29 cellular contexts compared by ENCODE assay signal in genomic region chr6:168536665-168537249, GRCh38.
A peak's percentile ranks its signal among the peaks of the same experiment; 100 is the strongest.
DNase-seq lines count a peak whose midpoint lies in the region; ATAC-seq and TF ChIP-seq lines count a peak whose summit lies in the region.
"Had no signal": no experiment of that assay in that cellular context is flagged by ENCODE, and none has a peak within 500 bp of the region (broad histone marks: within the 10 kb centered on the region; RNA-seq: fewer than 3 reads in every experiment).

No MANE protein-coding gene starts in this region.

- H3K4me2 ChIP-seq in neural progenitor cell, result peak overlapping the region; percentile 28
- H3K4me2 ChIP-seq in smooth muscle cell, result no peak overlapping the region
- H3K4me2 ChIP-seq: BLaER1 treated with 17β-estradiol and CSF1 and Interleukin-3, amounts not matched to agents 10 nM and 100 nM had no signal

- H3K79me2 ChIP-seq in neural progenitor cell (ENCODE audit: low read depth), result no peaks in the 10 kb centered on the region
- no peaks in the 10 kb centered on the region for H3K79me2 ChIP-seq in smooth muscle cell (ENCODE audit: low read depth)

- H3K36me3 ChIP-seq in Panc1 (ENCODE audit: control insufficient read depth, insufficient read depth, low read length), result no peaks in the 10 kb centered on the region
- H3K36me3 ChIP-seq in esophagus (ENCODE audit: control insufficient read depth in 2 of 2, insufficient read depth in 2 of 2, low read length in 1 of 2), result no peaks in the 10 kb centered on the region
- no peaks in the 10 kb centered on the region for H3K36me3 ChIP-seq in neural progenitor cell
- no peaks in the 10 kb centered on the region for H3K36me3 ChIP-seq in suprapubic skin
- no peaks in the 10 kb centered on the region for H3K36me3 ChIP-seq in effector memory CD4-positive, alpha-beta T cell (ENCODE audit: control insufficient read depth, insufficient read depth, low read length)
- H3K36me3 ChIP-seq in smooth muscle cell (ENCODE audit: low read depth), result no peaks in the 10 kb centered on the region
- H3K36me3 ChIP-seq: BLaER1 treated with 17β-estradiol and CSF1 and Interleukin-3, amounts not matched to agents 10 nM and 100 nM; MG63; upper lobe of right lung had no signal

- H3K27me3 Mint-ChIP-seq in neural progenitor cell (ENCODE audit: insufficient read depth, low read depth), result peaks cover 10% of the 10 kb centered on the region
- H3K27me3 Mint-ChIP-seq: activated CD4-positive, alpha-beta T cell treated with anti-CD3 and anti-CD28 coated beads, Interleukin-2, amount 10 ng/mL, durations not matched to agents 24 days and 14 days had no signal

- no peaks in the 10 kb centered on the region for H4K20me1 ChIP-seq in neural progenitor cell (ENCODE audit: low read depth)
- no peaks in the 10 kb centered on the region for H4K20me1 ChIP-seq in smooth muscle cell (ENCODE audit: low read depth)

- H3K4me1 ChIP-seq in Panc1 (ENCODE audit: control insufficient read depth, insufficient read depth, low read length) (no peaks in the 10 kb centered on the region), esophagus (ENCODE audit: control insufficient read depth in 2 of 2, insufficient read depth in 2 of 2, low read length in 1 of 2) (peaks cover 0 to 2% of the 10 kb centered on the region in 2 donors), neural progenitor cell (peaks cover 43% of the 10 kb centered on the region), suprapubic skin (peaks cover 16% of the 10 kb centered on the region), smooth muscle cell (ENCODE audit: low read depth) (peaks cover 21% of the 10 kb centered on the region)
- no peaks in the 10 kb centered on the region for H3K4me1 ChIP-seq in effector memory CD4-positive, alpha-beta T cell (ENCODE audit: control insufficient read depth, insufficient read depth, low read length, poor library complexity, severe bottlenecking)

- H3K4me3 Mint-ChIP-seq in neural progenitor cell, result no peak overlapping the region
- H3K4me3 Mint-ChIP-seq: activated CD4-positive, alpha-beta T cell treated with anti-CD3 and anti-CD28 coated beads, Interleukin-2, amount 10 ng/mL, durations not matched to agents 24 days and 14 days; activated CD8-positive, alpha-beta memory T cell treated with anti-CD3 and anti-CD28 coated beads, Interleukin-2, amount 10 ng/mL, durations not matched to agents 7 days and 5 days; activated naive CD4-positive, alpha-beta T cell treated with anti-CD3 and anti-CD28 coated beads, Interleukin-2, amount 50 U/mL, for 24 hours; activated T-helper 1 cell treated with anti-CD3 and anti-CD28 coated beads, Interleukin-12 subunit alpha, Interleukin-12 subunit beta, Interleukin-2, Interleukin-4 antibody, amounts not matched to agents 30 ng/mL and 10 ng/mL and 1 ng/mL, durations not matched to agents 14 hours and 24 hours and 36 hours; mesothelial cell of epicardium; natural killer cell treated with Interleukin-12 subunit alpha and Interleukin-12 subunit beta and Interleukin-15 and Interleukin-18, amount 100 ng/mL, for 72 hours had no signal

- intact Hi-C loops in Panc1 (cut with micrococcal nuclease; ENCODE audit: unreplicated experiment), result no loop called here

- H3K9ac ChIP-seq in neural progenitor cell (no peak overlapping the region), smooth muscle cell (ENCODE audit: low read depth) (no peak overlapping the region)
- H3K9ac ChIP-seq: BLaER1 treated with 17β-estradiol and CSF1 and Interleukin-3, amounts not matched to agents 10 nM and 100 nM; GM23248 had no signal

- no peak for TF ChIP-seq POLR2A in suprapubic skin (IDR thresholded peaks at IDR 0.05)

- POLR2A ChIA-PET in Panc1 (lab: Charles Lee), result no interaction called here

- H3F3A ChIP-seq in neural progenitor cell (ENCODE audit: low read depth) (peaks cover 13% of the 10 kb centered on the region), smooth muscle cell (ENCODE audit: low read depth) (no peaks in the 10 kb centered on the region)

- peaks cover 26% of the 10 kb centered on the region for H3K4me1 Mint-ChIP-seq in neural progenitor cell
- H3K4me1 Mint-ChIP-seq: activated CD4-positive, alpha-beta T cell treated with anti-CD3 and anti-CD28 coated beads, Interleukin-2, amount 10 ng/mL, durations not matched to agents 24 days and 14 days; activated CD8-positive, alpha-beta memory T cell treated with anti-CD3 and anti-CD28 coated beads, Interleukin-2, amount 10 ng/mL, durations not matched to agents 7 days and 5 days; activated naive CD4-positive, alpha-beta T cell treated with anti-CD3 and anti-CD28 coated beads, Interleukin-2, amount 50 U/mL, for 24 hours had no signal

- H3K27me3 ChIP-seq in Panc1 (ENCODE audit: control insufficient read depth, insufficient read depth, low read length), result peaks cover 5% of the 10 kb centered on the region
- H3K27me3 ChIP-seq in esophagus (ENCODE audit: control insufficient read depth in 1 of 2, insufficient read depth in 2 of 2, low read length in 2 of 2), result no peaks in the 10 kb centered on the region
- no peaks in the 10 kb centered on the region for H3K27me3 ChIP-seq in neural progenitor cell
- peaks cover 7% of the 10 kb centered on the region for H3K27me3 ChIP-seq in suprapubic skin
- H3K27me3 ChIP-seq in effector memory CD4-positive, alpha-beta T cell (replicated peaks; ENCODE audit: control insufficient read depth, insufficient read depth, low read length, poor library complexity, severe bottlenecking), result no peaks in the 10 kb centered on the region
- peaks cover 4% of the 10 kb centered on the region for H3K27me3 ChIP-seq in smooth muscle cell (ENCODE audit: low read depth)
- H3K27me3 ChIP-seq: MG63 had no signal

- TF ChIP-seq CTCF in Panc1 (IDR thresholded peaks at IDR 0.05) (no peak), neural progenitor cell (IDR thresholded peaks at IDR 0.05) (no peak), suprapubic skin (IDR thresholded peaks at IDR 0.05) (no peak), smooth muscle cell (IDR thresholded peaks at IDR 0.05; ENCODE audit: borderline replicate concordance, insufficient read depth, poor library complexity, severe bottlenecking) (no peak)

- H3K4me3 ChIP-seq in Panc1 (ENCODE audit: low read depth in 2 of 2, low read length in 2 of 2), result no peak overlapping the region
- H3K4me3 ChIP-seq in esophagus (ENCODE audit: low read depth in 1 of 2, low read length in 2 of 2), result no peak overlapping the region
- H3K4me3 ChIP-seq in neural progenitor cell, result no peak overlapping the region
- no peak overlapping the region for H3K4me3 ChIP-seq in suprapubic skin
- H3K4me3 ChIP-seq in effector memory CD4-positive, alpha-beta T cell (ENCODE audit: insufficient read depth, low read depth, low read length, poor library complexity, severe bottlenecking), result no peak overlapping the region
- H3K4me3 ChIP-seq in smooth muscle cell, result no peak overlapping the region
- H3K4me3 ChIP-seq: BLaER1 treated with 17β-estradiol and CSF1 and Interleukin-3, amounts not matched to agents 10 nM and 100 nM; GM23248; MG63; upper lobe of right lung had no signal

- H3K27ac ChIP-seq in Panc1 (ENCODE audit: low read length), result no peak overlapping the region
- peak overlapping the region; percentile 23 to 63 for H3K27ac ChIP-seq in esophagus (ENCODE audit: low read depth in 2 of 2, low read length in 1 of 2)
- H3K27ac ChIP-seq in neural progenitor cell, result no peak overlapping the region
- H3K27ac ChIP-seq in suprapubic skin, result peak overlapping the region; percentile 50
- H3K27ac ChIP-seq in effector memory CD4-positive, alpha-beta T cell (ENCODE audit: insufficient read depth, low read length, poor library complexity, severe bottlenecking), result no peak overlapping the region
- H3K27ac ChIP-seq in smooth muscle cell (ENCODE audit: low read depth), result no peak overlapping the region
- H3K27ac ChIP-seq: BLaER1 treated with 17β-estradiol and CSF1 and Interleukin-3, amounts not matched to agents 10 nM and 100 nM; GM23248; upper lobe of right lung; VCaP had no signal

- H3K36me3 Mint-ChIP-seq in neural progenitor cell, result no peaks in the 10 kb centered on the region
- H3K36me3 Mint-ChIP-seq: activated CD8-positive, alpha-beta memory T cell treated with anti-CD3 and anti-CD28 coated beads, Interleukin-2, amount 10 ng/mL, durations not matched to agents 7 days and 5 days; activated naive CD4-positive, alpha-beta T cell treated with anti-CD3 and anti-CD28 coated beads, Interleukin-2, amount 50 U/mL, for 24 hours; mesothelial cell of epicardium; natural killer cell treated with Interleukin-12 subunit alpha and Interleukin-12 subunit beta and Interleukin-15 and Interleukin-18, amount 100 ng/mL, for 72 hours had no signal

- no peaks in the 10 kb centered on the region for H3K9me3 Mint-ChIP-seq in neural progenitor cell
- H3K9me3 Mint-ChIP-seq: activated CD4-positive, alpha-beta T cell treated with anti-CD3 and anti-CD28 coated beads, Interleukin-2, amount 10 ng/mL, durations not matched to agents 24 days and 14 days; activated naive CD4-positive, alpha-beta T cell treated with anti-CD3 and anti-CD28 coated beads, Interleukin-2, amount 50 U/mL, for 24 hours; activated T-helper 1 cell treated with anti-CD3 and anti-CD28 coated beads, Interleukin-12 subunit alpha, Interleukin-12 subunit beta, Interleukin-2, Interleukin-4 antibody, amounts not matched to agents 30 ng/mL and 10 ng/mL and 1 ng/mL, durations not matched to agents 14 hours and 24 hours and 36 hours; mesothelial cell of epicardium; natural killer cell treated with Interleukin-12 subunit alpha and Interleukin-12 subunit beta and Interleukin-15 and Interleukin-18, amount 100 ng/mL, for 72 hours had no signal

- BruUV-seq in Panc1 (replicated peaks; lab: Mats Ljungman, UMichigan), result no TSS peak

- peak overlapping the region; percentile 78 for H3K27ac Mint-ChIP-seq in neural progenitor cell
- H3K27ac Mint-ChIP-seq: activated CD4-positive, alpha-beta T cell treated with anti-CD3 and anti-CD28 coated beads, Interleukin-2, amount 10 ng/mL, durations not matched to agents 24 days and 14 days; activated CD8-positive, alpha-beta memory T cell treated with anti-CD3 and anti-CD28 coated beads, Interleukin-2, amount 10 ng/mL, durations not matched to agents 7 days and 5 days; activated naive CD4-positive, alpha-beta T cell treated with anti-CD3 and anti-CD28 coated beads, Interleukin-2, amount 50 U/mL, for 24 hours; activated T-helper 1 cell treated with anti-CD3 and anti-CD28 coated beads, Interleukin-12 subunit alpha, Interleukin-12 subunit beta, Interleukin-2, Interleukin-4 antibody, amounts not matched to agents 30 ng/mL and 10 ng/mL and 1 ng/mL, durations not matched to agents 14 hours and 24 hours and 36 hours; natural killer cell treated with Interleukin-12 subunit alpha and Interleukin-12 subunit beta and Interleukin-15 and Interleukin-18, amount 100 ng/mL, for 72 hours; progenitor cell of endocrine pancreas had no signal

- ATAC-seq in Panc1, result peak; percentile 36; the same call in 1 of the 2 replicates
- ATAC-seq in HG03280 (IDR thresholded peaks at IDR 0.05; ENCODE audit: unreplicated experiment), result no peak
- ATAC-seq: activated CD8-positive, alpha-beta memory T cell treated with anti-CD3 and anti-CD28 coated beads, Interleukin-2, amount 10 ng/mL, durations not matched to agents 7 days and 5 days; left lobe of liver; upper lobe of right lung had no signal

- no peak for TF ChIP-seq EP300 in suprapubic skin (IDR thresholded peaks at IDR 0.05)

- DNase-seq in Panc1 (ENCODE audit: low read depth, low spot score) (no peak), neural progenitor cell (ENCODE audit: low spot score) (no peak), suprapubic skin (ENCODE audit: low spot score in 2 of 2) (no peak), smooth muscle cell (lab: John Stamatoyannopoulos, UW; ENCODE audit: unreplicated experiment) (no peak)
- DNase-seq in effector memory CD4-positive, alpha-beta T cell, result no peak
- DNase-seq: activated CD4-positive, alpha-beta T cell treated with anti-CD3 and anti-CD28 coated beads, Interleukin-2, amount 10 ng/mL, durations not matched to agents 24 days and 14 days; activated CD8-positive, alpha-beta memory T cell treated with anti-CD3 and anti-CD28 coated beads, Interleukin-2, amount 10 ng/mL, durations not matched to agents 7 days and 5 days; central memory CD4-positive, alpha-beta T cell; COR-L47; DMS79; GF-D8; GM23248; MG63; NCI-H2081 treated with DMSO at 0.1 percent for 48 hours; NCI-H345; NCI-H748 treated with DMSO at 0.1 percent for 48 hours; stimulated activated CD4-positive, alpha-beta T cell treated with anti-CD3 and anti-CD28 coated beads, Interleukin-2, amount 100 ng/mL, for 48 hours; stimulated activated naive CD4-positive, alpha-beta T cell treated with Interleukin-2 at 50 U/mL for 16 hours; upper lobe of right lung had no signal

- H3K9me3 ChIP-seq in Panc1 (ENCODE audit: control insufficient read depth, insufficient read depth, low read depth, low read length), result no peaks in the 10 kb centered on the region
- H3K9me3 ChIP-seq in esophagus (ENCODE audit: control insufficient read depth in 2 of 2, insufficient read depth in 1 of 2, low read depth in 1 of 2, low read length in 1 of 2), result no peaks in the 10 kb centered on the region
- H3K9me3 ChIP-seq in neural progenitor cell (ENCODE audit: low read depth), result no peaks in the 10 kb centered on the region
- H3K9me3 ChIP-seq in suprapubic skin, result no peaks in the 10 kb centered on the region
- H3K9me3 ChIP-seq in effector memory CD4-positive, alpha-beta T cell (ENCODE audit: control insufficient read depth, low read length), result no peaks in the 10 kb centered on the region
- no peaks in the 10 kb centered on the region for H3K9me3 ChIP-seq in smooth muscle cell (replicated peaks; ENCODE audit: low read depth)
- H3K9me3 ChIP-seq: BLaER1 treated with 17β-estradiol and CSF1 and Interleukin-3, amounts not matched to agents 10 nM and 100 nM; MG63; upper lobe of right lung had no signal

- 85% methylated on average over 14 of the region's 14 CpGs for WGBS in esophagus, 2 donors
- 86% methylated on average over 14 of the region's 14 CpGs for WGBS in suprapubic skin
- 96% methylated on average over 14 of the region's 14 CpGs for WGBS in smooth muscle cell (ENCODE audit: low lambda C conversion rate)

- in situ Hi-C loops in Panc1 (cut with HindIII; ENCODE audit: low pct_unique_long_range_greater_than_20kb, low sequenced_read_pairs), result no loop called here

- peak overlapping the region; percentile 94 for H2AFZ ChIP-seq in neural progenitor cell (replicated peaks)
- no peak overlapping the region for H2AFZ ChIP-seq in smooth muscle cell (ENCODE audit: low read depth)
- H2AFZ ChIP-seq: GM23248 had no signal

- CTCF ChIA-PET in Panc1 (lab: Charles Lee), result no interaction called here

Comparison
In these comparisons a context has a peak if more than half of its experiments do, and no peak if none do; other contexts are left out.
1. H3K27ac ChIP-seq: peak in esophagus (2 of 2) and suprapubic skin (single experiment); none in Panc1 (single experiment), neural progenitor cell (single experiment), effector memory CD4-positive, alpha-beta T cell (single experiment) and smooth muscle cell (single experiment).